In genomic region chr22:20014526-20015186, GRCh38 we compare ENCODE assay signal across 12 cellular contexts. TPM values are rescaled to one million over a fixed set of nuclear protein-coding genes. Genes with fewer than 3 reads are reported as not detected.
DNase-seq lines count a peak whose midpoint lies in the region; ATAC-seq and TF ChIP-seq lines count a peak whose summit lies in the region.
"Had no signal": no experiment of that assay in that cellular context is flagged by ENCODE, and none has a peak within 500 bp of the region (broad histone marks: within the 10 kb centered on the region; RNA-seq: fewer than 3 reads in every experiment).

No MANE protein-coding gene starts in this region.

- no peaks in the 10 kb centered on the region for H3K36me3 Mint-ChIP-seq in activated naive CD4-positive, alpha-beta T cell treated with anti-CD3 and anti-CD28 coated beads, Interleukin-2, amount 50 U/mL, for 24 hours
- H3K36me3 Mint-ChIP-seq in T-helper 17 cell (ENCODE audit: low read depth): no peaks in the 10 kb centered on the region

- 74 to 88% (median 81%) methylated on average over 1 to 5 of the region's 5 CpGs for WGBS in spleen, 5 donors

- intact Hi-C loops in spleen (cut with DNase I; ENCODE audit: low total_unique reads): loop anchor here (5.0 kb wide), 1 partner anchor 42 kb away; no protein-coding TSS in a partner anchor
- intact Hi-C loops in ascending aorta (cut with DNase I): no loop called here

- TF ChIP-seq CTCF in spleen (IDR thresholded peaks at IDR 0.05 in 8 of 11, conservative IDR thresholded peaks at IDR 0.05 in 3 of 11) (no peak), ascending aorta (IDR thresholded peaks at IDR 0.05) (no peak)

- ATAC-seq in T-helper 17 cell (no peak), left lobe of liver (peak; percentile 59), GM19395 (IDR thresholded peaks at IDR 0.05; ENCODE audit: unreplicated experiment) (no peak), HG03025 (IDR thresholded peaks at IDR 0.05; ENCODE audit: low FRiP score, unreplicated experiment) (no peak)
- ATAC-seq: Panc1 had no signal

- no peak overlapping the region for H3K4me3 ChIP-seq in spleen
- no peak overlapping the region for H3K4me3 ChIP-seq in ascending aorta

- H3K4me1 ChIP-seq in spleen (peaks cover 9 to 85% (median 43%) of the 10 kb centered on the region in 6 donors), ascending aorta (peaks cover 6 to 15% of the 10 kb centered on the region in 2 donors)

- peaks cover 8% of the 10 kb centered on the region for H3K4me1 Mint-ChIP-seq in activated naive CD4-positive, alpha-beta T cell treated with anti-CD3 and anti-CD28 coated beads, Interleukin-2, amount 50 U/mL, for 24 hours
- peaks cover 3% of the 10 kb centered on the region for H3K4me1 Mint-ChIP-seq in T-helper 17 cell

- TF ChIP-seq POLR2A in spleen (IDR thresholded peaks at IDR 0.05): no peak

- H3K27ac ChIP-seq in spleen (peak overlapping the region in 2 of 8 donors; percentile 12 to 21), ascending aorta (no peak overlapping the region)

- H3K9me3 Mint-ChIP-seq in activated naive CD4-positive, alpha-beta T cell treated with anti-CD3 and anti-CD28 coated beads, Interleukin-2, amount 50 U/mL, for 24 hours: no peaks in the 10 kb centered on the region

- H3K27me3 ChIP-seq in spleen (replicated peaks in 1 of 7) (peaks cover 0 to 33% (median 0%) of the 10 kb centered on the region in 7 donors), ascending aorta (no peaks in the 10 kb centered on the region)

- H3K9me3 ChIP-seq in T-helper 17 cell (ENCODE audit: control insufficient read depth, low read length, poor library complexity, severe bottlenecking) (no peaks in the 10 kb centered on the region), spleen (no peaks in the 10 kb centered on the region), ascending aorta (no peaks in the 10 kb centered on the region)

- peak overlapping the region; percentile 69 for H3K4me3 Mint-ChIP-seq in activated naive CD4-positive, alpha-beta T cell treated with anti-CD3 and anti-CD28 coated beads, Interleukin-2, amount 50 U/mL, for 24 hours
- H3K4me3 Mint-ChIP-seq in T-helper 17 cell: peak overlapping the region; percentile 66

- H3K36me3 ChIP-seq in spleen: no peaks in the 10 kb centered on the region
- H3K36me3 ChIP-seq in ascending aorta: no peaks in the 10 kb centered on the region

- H3K27me3 Mint-ChIP-seq in activated naive CD4-positive, alpha-beta T cell treated with anti-CD3 and anti-CD28 coated beads, Interleukin-2, amount 50 U/mL, for 24 hours: no peaks in the 10 kb centered on the region
- peaks cover 6% of the 10 kb centered on the region for H3K27me3 Mint-ChIP-seq in T-helper 17 cell

- no peak overlapping the region for H3K27ac Mint-ChIP-seq in activated naive CD4-positive, alpha-beta T cell treated with anti-CD3 and anti-CD28 coated beads, Interleukin-2, amount 50 U/mL, for 24 hours
- no peak overlapping the region for H3K27ac Mint-ChIP-seq in T-helper 17 cell

- no peak for DNase-seq in activated naive CD4-positive, alpha-beta T cell treated with Interleukin-2 at 50 U/mL for 16 hours
- DNase-seq in T-helper 17 cell: no peak
- DNase-seq in left lobe of liver (ENCODE audit: low spot score): no peak
- DNase-seq in spleen: peak; percentile 72
- DNase-seq in ascending aorta (ENCODE audit: low spot score in 2 of 2): no peak
- DNase-seq: activated CD4-positive, alpha-beta T cell treated with anti-CD3 and anti-CD28 coated beads, Interleukin-2, amount 50 U/mL, for 1 hour; DMS53; NCI-H1092 had no signal

RNA-seq across cellular contexts. Expression of gene ARVCF, which starts 2.0 kb away (rescaled TPM):
- total RNA-seq in T-helper 17 cell (1 to 10 TPM; 1.3 to 2.8 TPM), left lobe of liver (18.7 TPM), spleen (10 to 100 TPM; 18.1 to 96.7 (median 29.5) TPM), ascending aorta (252 TPM)
- 10 to 100 TPM in 2 of 3 donors, 1 to 10 TPM in 1; 9.4 to 42.5 (median 10.4) TPM for polyA plus RNA-seq in spleen

RNA-seq across cellular contexts. Expression of gene TANGO2, which starts 6.3 kb away (rescaled TPM):
- total RNA-seq in T-helper 17 cell: 10 to 100 TPM; 31.7 to 44.3 TPM
- total RNA-seq in left lobe of liver: 12.5 TPM
- 10 to 100 TPM; 35.9 to 72.2 (median 57.2) TPM for total RNA-seq in spleen
- 10 to 100 TPM; 18.7 to 30.9 (median 21.6) TPM for polyA plus RNA-seq in spleen
- 26.3 TPM for total RNA-seq in ascending aorta
